7 cellular contexts compared by ENCODE assay signal in genomic region chr22:11065210-11065609, GRCh38.
DNase-seq lines count a peak whose midpoint lies in the region; ATAC-seq and TF ChIP-seq lines count a peak whose summit lies in the region.
"Not testable (repeated sequence)": the region's sequence is repeated elsewhere in the genome, so short reads cannot be mapped to it uniquely, and the experiment has no call there.

No MANE protein-coding gene starts in this region.

- not testable (repeated sequence) for H3K27ac Mint-ChIP-seq in activated CD8-positive, alpha-beta T cell treated with anti-CD3 and anti-CD28 coated beads, Interleukin-2, amount 10 ng/mL, durations not matched to agents 7 days and 5 days

- peaks cover 62% of the 10 kb centered on the region for H3K9me3 Mint-ChIP-seq in activated CD8-positive, alpha-beta T cell treated with anti-CD3 and anti-CD28 coated beads, Interleukin-2, amount 10 ng/mL, durations not matched to agents 7 days and 5 days (ENCODE audit: insufficient read depth)

- not testable (repeated sequence) for H3K4me1 ChIP-seq in sigmoid colon

- CTCF ChIA-PET in activated CD8-positive, alpha-beta T cell treated with anti-CD3 and anti-CD28 coated beads, Interleukin-2, amount 10 ng/mL, durations not matched to agents 7 days and 5 days (lab: Charles Lee) = not testable (repeated sequence)

- not testable (repeated sequence) for DNase-seq in LNCaP clone FGC (ENCODE audit: low read depth)
- peak; percentile 18 for DNase-seq in activated CD8-positive, alpha-beta T cell treated with anti-CD3 and anti-CD28 coated beads, Interleukin-2, amount 10 ng/mL, durations not matched to agents 7 days and 5 days
- DNase-seq in coronary artery (ENCODE audit: low spot score) = peak; percentile 71
- DNase-seq in cardiac septum (ENCODE audit: low spot score) = peak; percentile 44
- peak; percentile 15 for DNase-seq in islet precursor cell
- peak; percentile 9 for DNase-seq in mucosa of gallbladder (ENCODE audit: low spot score)
- peak; percentile 65 for DNase-seq in sigmoid colon

- not testable (repeated sequence) for TF ChIP-seq EP300 in sigmoid colon (IDR thresholded peaks at IDR 0.05)

- not testable (repeated sequence) for H3K27ac ChIP-seq in coronary artery, sigmoid colon

- 75 to 77% methylated on average over 6 of the region's 6 CpGs for WGBS in sigmoid colon, 2 donors

- not testable (repeated sequence) for H3K4me1 Mint-ChIP-seq in activated CD8-positive, alpha-beta T cell treated with anti-CD3 and anti-CD28 coated beads, Interleukin-2, amount 10 ng/mL, durations not matched to agents 7 days and 5 days (ENCODE audit: low read depth)

- not testable (repeated sequence) for H3K27me3 ChIP-seq in sigmoid colon

- POLR2A ChIA-PET in activated CD8-positive, alpha-beta T cell treated with anti-CD3 and anti-CD28 coated beads, Interleukin-2, amount 10 ng/mL, durations not matched to agents 7 days and 5 days (lab: Charles Lee) = not testable (repeated sequence)

- H3K4me3 ChIP-seq in LNCaP clone FGC (ENCODE audit: low read depth, low read length) = peak overlapping the region; percentile 58
- not testable (repeated sequence) for H3K4me3 ChIP-seq in coronary artery, sigmoid colon

- not testable (repeated sequence) for H3K36me3 ChIP-seq in sigmoid colon

- H3K27me3 Mint-ChIP-seq in activated CD8-positive, alpha-beta T cell treated with anti-CD3 and anti-CD28 coated beads, Interleukin-2, amount 10 ng/mL, durations not matched to agents 7 days and 5 days (ENCODE audit: low read depth) = not testable (repeated sequence)

- TF ChIP-seq CTCF in LNCaP clone FGC (IDR thresholded peaks at IDR 0.05; ENCODE audit: control insufficient read depth, extremely low read depth, insufficient read depth); coronary artery (IDR thresholded peaks at IDR 0.05); sigmoid colon (IDR thresholded peaks at IDR 0.05): not testable (repeated sequence)

- H3K9me3 ChIP-seq in sigmoid colon = peaks cover 0 to 20% (median 4%) of the 10 kb centered on the region in 4 donors

- intact Hi-C loops in cardiac septum (cut with DNase I); sigmoid colon (cut with DNase I): not testable (repeated sequence)

- not testable (repeated sequence) for H3K36me3 Mint-ChIP-seq in activated CD8-positive, alpha-beta T cell treated with anti-CD3 and anti-CD28 coated beads, Interleukin-2, amount 10 ng/mL, durations not matched to agents 7 days and 5 days (ENCODE audit: low read depth)

- not testable (repeated sequence) for ATAC-seq in activated CD8-positive, alpha-beta T cell treated with anti-CD3 and anti-CD28 coated beads, Interleukin-2, amount 10 ng/mL, durations not matched to agents 7 days and 5 days

- TF ChIP-seq POLR2A in sigmoid colon (IDR thresholded peaks at IDR 0.05) = not testable (repeated sequence)

- H3K4me3 Mint-ChIP-seq in activated CD8-positive, alpha-beta T cell treated with anti-CD3 and anti-CD28 coated beads, Interleukin-2, amount 10 ng/mL, durations not matched to agents 7 days and 5 days = not testable (repeated sequence)
